ENCODE assay signal across 16 cellular contexts in the genomic region with DNA sequence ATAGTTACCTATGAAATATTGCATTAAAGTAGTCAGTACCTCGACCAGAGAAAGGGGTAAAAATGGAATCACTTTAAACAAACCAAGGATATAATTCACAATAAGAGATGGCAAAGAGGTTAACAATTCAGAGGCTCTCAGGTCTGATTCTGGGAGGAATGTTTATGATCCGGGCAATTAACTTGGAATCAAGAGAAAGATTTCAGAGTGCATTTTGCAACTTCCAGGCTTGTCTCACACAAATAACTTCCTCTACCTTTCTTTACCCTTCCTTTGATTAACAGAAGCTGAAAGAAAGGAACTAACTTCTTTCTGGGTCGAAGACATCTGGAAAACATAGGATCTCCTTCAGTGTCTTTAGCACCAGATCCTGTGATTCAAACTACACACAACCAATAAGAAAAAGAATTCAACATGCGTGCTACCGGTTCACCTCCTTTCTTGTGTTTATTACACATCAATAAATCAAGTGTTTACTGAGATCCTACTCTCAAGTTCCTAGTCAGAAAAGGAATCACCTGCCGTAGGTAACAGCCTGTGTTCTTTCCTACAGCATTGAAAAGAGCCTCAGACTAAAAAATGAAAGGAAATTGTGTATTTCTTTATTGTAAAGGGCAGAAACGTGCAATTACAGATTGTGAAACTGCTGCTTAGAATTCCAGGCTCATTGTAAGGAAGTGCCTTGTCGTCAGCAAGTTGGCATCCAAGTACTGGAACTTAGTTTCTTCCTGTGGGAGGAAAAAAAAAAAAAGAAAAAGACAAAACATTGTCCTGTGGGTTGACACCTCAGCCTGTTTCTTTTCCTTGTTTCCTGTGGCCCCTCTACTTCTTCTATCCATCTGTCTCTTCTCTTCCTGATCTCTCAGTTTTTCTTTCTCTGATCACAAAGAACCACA. TPM values are rescaled to one million over a fixed set of nuclear protein-coding genes. Genes with fewer than 3 reads are reported as not detected.
A peak's percentile ranks its signal among the peaks of the same experiment; 100 is the strongest.
DNase-seq lines count a peak whose midpoint lies in the region; ATAC-seq and TF ChIP-seq lines count a peak whose summit lies in the region.
"Had no signal": no experiment of that assay in that cellular context is flagged by ENCODE, and none has a peak within 500 bp of the region (broad histone marks: within the 10 kb centered on the region; RNA-seq: fewer than 3 reads in every experiment).

No MANE protein-coding gene starts in this region.

- H3K9me3 ChIP-seq in SK-N-MC (ENCODE audit: low read depth, low read length) (no peaks in the 10 kb centered on the region), skeletal muscle tissue (ENCODE audit: control insufficient read depth in 3 of 3, low read length in 3 of 3) (no peaks in the 10 kb centered on the region)

- peak overlapping the region; percentile 53 for H3K9ac ChIP-seq in SK-N-MC (ENCODE audit: insufficient read length)
- no peak overlapping the region for H3K9ac ChIP-seq in skeletal muscle tissue (ENCODE audit: low read depth in 1 of 3, low read length in 3 of 3)

- H3K4me1 ChIP-seq in foreskin keratinocyte: peaks cover 15% of the 10 kb centered on the region
- H3K4me1 ChIP-seq in skeletal muscle tissue (ENCODE audit: control insufficient read depth in 3 of 3, insufficient read depth in 3 of 3, low read length in 3 of 3): no peaks in the 10 kb centered on the region

- no peak for TF ChIP-seq CTCF in foreskin keratinocyte (conservative IDR thresholded peaks at IDR 0.05)

- peak overlapping the region; percentile 51 for H3K4me3 ChIP-seq in SK-N-MC
- peak overlapping the region in 1 of 3 donors; percentile 46 for H3K4me3 ChIP-seq in skeletal muscle tissue (ENCODE audit: low read length in 3 of 3)

- ATAC-seq in foreskin keratinocyte: peak; percentile 53
- ATAC-seq: activated T-helper 17 cell treated with anti-CD3 and anti-CD28 coated beads, Interleukin-2, amount 50 U/mL, for 72 hours had no signal

- H3K27ac ChIP-seq in SK-N-MC: peak overlapping the region; percentile 21; the same call in 1 of the 2 replicates
- no peak overlapping the region for H3K27ac ChIP-seq in foreskin keratinocyte
- H3K27ac ChIP-seq in skeletal muscle tissue (ENCODE audit: low read depth, low read length): peak overlapping the region; percentile 15

- DNase-seq in GM04503 (ENCODE audit: low read depth) (peak; percentile 22), SK-N-MC (ENCODE audit: low read depth, low spot score) (no peak), foreskin keratinocyte (peak in 1 of 2 donors; percentile 52), HK-2 (ENCODE audit: unreplicated experiment) (no peak), A172 (ENCODE audit: low spot score) (no peak)
- DNase-seq in activated CD4-positive, alpha-beta T cell treated with anti-CD3 and anti-CD28 coated beads for 48 hours: no peak
- DNase-seq: DMS153; hypothalamus; KG1; NCI-H2171; stimulated activated CD4-positive, alpha-beta T cell treated with anti-CD3 and anti-CD28 coated beads, Interleukin-4, amount 100 ng/mL, for 1 hour; substantia nigra had no signal

- no peaks in the 10 kb centered on the region for H3K27me3 ChIP-seq in foreskin keratinocyte
- no peaks in the 10 kb centered on the region for H3K27me3 ChIP-seq in skeletal muscle tissue (ENCODE audit: control insufficient read depth in 3 of 3, insufficient read depth in 3 of 3, low read length in 3 of 3)

- H3K36me3 ChIP-seq in SK-N-MC (ENCODE audit: insufficient read depth, low read length): no peaks in the 10 kb centered on the region
- no peaks in the 10 kb centered on the region for H3K36me3 ChIP-seq in skeletal muscle tissue (ENCODE audit: control insufficient read depth in 3 of 3, insufficient read depth in 3 of 3, low read length in 3 of 3)

RNA-seq across cellular contexts. Expression of a gene that starts 29.5 kb away (rescaled TPM):
- total RNA-seq in foreskin keratinocyte: 0.48 and 0.78 TPM in 2 replicates
- 0.65 and 1.2 TPM in 2 replicates for polyA plus RNA-seq in foreskin keratinocyte
- total RNA-seq in skeletal muscle tissue: not detected
- not detected in 2 replicates for total RNA-seq in A172 (2014; rRNA removed; shearing (Covaris generic))
- total RNA-seq: activated T-helper 17 cell treated with anti-CD3 and anti-CD28 coated beads, Interleukin-2, amount 50 U/mL, for 72 hours; cerebellum; natural killer cell treated with Interleukin-12 subunit alpha and Interleukin-12 subunit beta and Interleukin-15 and Interleukin-18, amount 100 ng/mL, for 72 hours had no signal
